Comparison of ENCODE assay signal across 16 cellular contexts in the genomic region with DNA sequence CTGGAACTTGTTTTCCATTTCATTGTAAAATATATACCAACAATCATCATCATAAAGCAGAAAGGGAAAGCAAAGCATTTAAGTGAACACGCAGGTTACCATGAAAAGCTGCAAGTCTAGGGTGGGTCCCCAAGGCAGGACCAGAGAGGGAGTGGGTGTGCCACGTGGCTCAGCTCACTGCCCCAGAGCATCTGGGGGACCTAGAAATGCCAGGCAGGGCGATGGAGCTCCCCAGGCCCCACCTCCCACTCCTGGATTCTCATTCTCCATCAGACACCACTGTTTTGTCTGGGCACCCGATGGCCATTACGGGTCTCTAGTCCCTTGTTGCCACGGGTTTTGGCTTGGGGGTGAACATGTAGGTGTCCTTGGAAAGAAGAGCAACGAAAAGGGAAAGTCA. TPM values are rescaled to one million over a fixed set of nuclear protein-coding genes. Genes with fewer than 3 reads are reported as not detected.
DNase-seq lines count a peak whose midpoint lies in the region; ATAC-seq and TF ChIP-seq lines count a peak whose summit lies in the region.
"Had no signal": no experiment of that assay in that cellular context is flagged by ENCODE, and none has a peak within 500 bp of the region (broad histone marks: within the 10 kb centered on the region; RNA-seq: fewer than 3 reads in every experiment).

No MANE protein-coding gene starts in this region.

- H3K4me3 Mint-ChIP-seq in T-cell, result peak overlapping the region; percentile 85 to 96 (median 88)
- peak overlapping the region; percentile 72 for H3K4me3 Mint-ChIP-seq in activated naive CD8-positive, alpha-beta T cell treated with anti-CD3 and anti-CD28 coated beads, Interleukin-2, amount 50 U/mL, for 24 hours
- H3K4me3 Mint-ChIP-seq: activated B cell treated with CpG ODN at 0.5 μM for 24 hours, HFFc6 had no signal

- peaks cover 0 to 20% (median 9%) of the 10 kb centered on the region in 3 donors for H3K9me3 ChIP-seq in tibial artery
- H3K9me3 ChIP-seq in aorta (ENCODE audit: control insufficient read depth, low read length), result peaks cover 6% of the 10 kb centered on the region

- intact Hi-C loops in tibial artery (cut with DNase I; ENCODE audit: low total_unique reads), result no loop called here
- intact Hi-C loops in aorta (cut with DNase I), result no loop called here

- 91 to 95% methylated on average over 7 of the region's 7 CpGs for WGBS in aorta, 2 donors

- H3K27me3 ChIP-seq in tibial artery, result peaks cover 0 to 39% of the 10 kb centered on the region in 2 donors
- H3K27me3 ChIP-seq in aorta (ENCODE audit: control insufficient read depth in 1 of 2, insufficient read depth in 2 of 2, low read length in 1 of 2), result no peaks in the 10 kb centered on the region

- peak overlapping the region; percentile 98 for H3K27ac Mint-ChIP-seq in T-cell
- peak overlapping the region; percentile 85 for H3K27ac Mint-ChIP-seq in activated naive CD8-positive, alpha-beta T cell treated with anti-CD3 and anti-CD28 coated beads, Interleukin-2, amount 50 U/mL, for 24 hours
- H3K27ac Mint-ChIP-seq: activated B cell treated with CpG ODN at 0.5 μM for 24 hours, HFFc6 had no signal

- H3K4me1 Mint-ChIP-seq in T-cell, result peaks cover 98 to 100% (median 99%) of the 10 kb centered on the region in 3 donors
- H3K4me1 Mint-ChIP-seq in activated naive CD8-positive, alpha-beta T cell treated with anti-CD3 and anti-CD28 coated beads, Interleukin-2, amount 50 U/mL, for 24 hours, result peaks cover 99% of the 10 kb centered on the region
- H3K4me1 Mint-ChIP-seq: activated B cell treated with CpG ODN at 0.5 μM for 24 hours had no signal

- no peak overlapping the region for H3K4me3 ChIP-seq in skin epidermis
- no peak overlapping the region for H3K4me3 ChIP-seq in tibial artery
- no peak overlapping the region for H3K4me3 ChIP-seq in aorta (ENCODE audit: low read length in 2 of 2)

- no peak for ATAC-seq in T-cell (replicated peaks in 1 of 4)
- ATAC-seq in activated naive CD8-positive, alpha-beta T cell treated with anti-CD3 and anti-CD28 coated beads, Interleukin-2, amount 50 U/mL, for 24 hours, result no peak
- no peak for ATAC-seq in aorta (ENCODE audit: low FRiP score)

- H3K4me1 ChIP-seq in tibial artery (no peaks in the 10 kb centered on the region), aorta (ENCODE audit: control insufficient read depth in 1 of 2, insufficient read depth in 2 of 2, low read length in 2 of 2) (no peaks in the 10 kb centered on the region)

- POLR2A ChIA-PET in T-cell (lab: Charles Lee), result interaction anchor here (0.5 to 2.8 kb wide), 15 partner anchors 15 to 1500 kb away, joined by 3 to 10 read pairs (median 4); no protein-coding TSS in a partner anchor

- TF ChIP-seq CTCF in tibial artery (IDR thresholded peaks at IDR 0.05), result no peak

- no peaks in the 10 kb centered on the region for H3K9me3 Mint-ChIP-seq in T-cell
- no peaks in the 10 kb centered on the region for H3K9me3 Mint-ChIP-seq in activated naive CD8-positive, alpha-beta T cell treated with anti-CD3 and anti-CD28 coated beads, Interleukin-2, amount 50 U/mL, for 24 hours

- DNase-seq in activated T-cell treated with anti-CD3 and anti-CD28 coated beads, Interleukin-2, amount 50 U/mL, for 1 hour, result peak; percentile 45
- DNase-seq in activated T-cell treated with anti-CD3 and anti-CD28 coated beads for 4 hours, result no peak
- no peak for DNase-seq in T-cell
- DNase-seq in activated naive CD8-positive, alpha-beta T cell treated with anti-CD3 and anti-CD28 coated beads, Interleukin-2, amount 50 U/mL, for 24 hours, result no peak
- DNase-seq in tibial artery, result no peak
- DNase-seq in NCI-H2107 treated with DMSO at 0.1 percent for 48 hours (lab: John Stamatoyannopoulos, UW; ENCODE audit: unreplicated experiment), result no peak
- no peak for DNase-seq in aorta
- DNase-seq: activated B cell treated with CpG ODN at 0.5 μM for 24 hours, anterior cingulate cortex, HFFc6, midbrain, NCI-H748 treated with DMSO at 0.1 percent for 48 hours, SIG-M5, T-helper 9 cell had no signal

- peak overlapping the region in 15 of 21 experiments; percentile 24 to 99 (median 63) for H3K27ac ChIP-seq in skin epidermis
- H3K27ac ChIP-seq in tibial artery, result no peak overlapping the region
- H3K27ac ChIP-seq in aorta (ENCODE audit: low read depth in 1 of 2, low read length in 2 of 2), result no peak overlapping the region

- peaks cover 37% of the 10 kb centered on the region for H3K36me3 Mint-ChIP-seq in T-cell
- peaks cover 10% of the 10 kb centered on the region for H3K36me3 Mint-ChIP-seq in activated naive CD8-positive, alpha-beta T cell treated with anti-CD3 and anti-CD28 coated beads, Interleukin-2, amount 50 U/mL, for 24 hours (ENCODE audit: low read depth)

- no peaks in the 10 kb centered on the region for H3K36me3 ChIP-seq in tibial artery
- H3K36me3 ChIP-seq in aorta (ENCODE audit: control insufficient read depth in 1 of 2, insufficient read depth in 2 of 2, low read length in 1 of 2), result no peaks in the 10 kb centered on the region

- CTCF ChIA-PET in T-cell (lab: Charles Lee), result interaction anchor here (0.6 to 7.2 kb wide), 8 partner anchors 10 to 49 kb away, joined by 3 to 75 read pairs (median 4); no protein-coding TSS in a partner anchor

- H3K27me3 Mint-ChIP-seq in T-cell, result no peaks in the 10 kb centered on the region
- H3K27me3 Mint-ChIP-seq in activated naive CD8-positive, alpha-beta T cell treated with anti-CD3 and anti-CD28 coated beads, Interleukin-2, amount 50 U/mL, for 24 hours, result no peaks in the 10 kb centered on the region

RNA-seq across cellular contexts. Expression of gene BCL11B, which starts 34.7 kb away (rescaled TPM):
- total RNA-seq in T-cell (100 to 1,000 TPM; 181 to 240 (median 196) TPM), aorta (1 to 10 TPM in 1 of 2 donors, under 1 TPM in 1; 0.58 to 1.3 TPM)
- under 1 TPM in 1 of 2 donors, not detected in 1; 0.13 TPM for polyA plus RNA-seq in aorta
- polyA plus RNA-seq: AG04450 had no signal

Comparison
In these comparisons a context has a peak if more than half of its experiments do, and no peak if none do; other contexts are left out.
1. H3K27ac ChIP-seq: peak in skin epidermis (15 of 21); none in tibial artery (0 of 2) and aorta (0 of 2).
2. RNA of gene BCL11B, which starts 34.7 kb away (total RNA-seq): 181 to 240 TPM in T-cell; 0.58 to 1.3 TPM in aorta; every median in the first group is over 10 times any median in the second.